ENCODE assay signal across 9 cellular contexts in the genomic region with DNA sequence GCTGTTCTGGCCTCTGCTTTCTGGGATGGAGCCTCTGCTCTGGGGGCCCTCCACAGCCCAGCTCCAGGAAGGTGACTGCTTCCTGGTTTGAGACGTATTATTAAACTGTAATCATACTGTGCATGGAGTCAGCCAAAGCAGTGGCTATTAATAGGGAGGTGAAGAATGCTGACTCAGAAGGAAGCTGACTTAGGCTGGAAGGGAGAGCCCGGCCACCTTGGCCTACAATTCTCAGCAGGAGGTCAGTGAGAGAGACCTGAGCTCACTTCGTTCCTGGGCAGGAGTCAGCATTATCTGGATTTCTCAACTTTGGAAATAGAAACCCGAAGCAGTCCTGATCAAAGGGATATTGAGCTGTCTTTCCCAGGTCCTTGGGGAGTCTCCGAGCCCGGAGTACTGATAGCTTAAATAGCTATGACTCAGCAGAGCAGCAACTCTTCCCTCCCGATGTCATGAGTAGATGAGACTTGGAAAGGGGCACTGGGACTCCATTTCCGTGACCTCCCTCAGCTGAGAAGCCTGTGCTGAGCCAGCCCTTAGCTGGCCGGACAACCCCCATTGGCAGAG.
DNase-seq lines count a peak whose midpoint lies in the region; TF ChIP-seq lines count a peak whose summit lies in the region.
"Had no signal": no experiment of that assay in that cellular context is flagged by ENCODE, and none has a peak within 500 bp of the region (broad histone marks: within the 10 kb centered on the region; RNA-seq: fewer than 3 reads in every experiment).

No MANE protein-coding gene starts in this region.

- no peak overlapping the region for H3K4me3 ChIP-seq in foreskin fibroblast (ENCODE audit: low read depth in 1 of 2, low read length in 2 of 2)

- intact Hi-C loops in posterior vena cava (cut with DNase I): no loop called here

- no peak for TF ChIP-seq CTCF in foreskin fibroblast (IDR thresholded peaks at IDR 0.05; ENCODE audit: low read depth, low read length)

- DNase-seq in EH (ENCODE audit: low read depth) (peak; percentile 76), T1000 (lab: John Stamatoyannopoulos, UW) (peak; percentile 75), foreskin fibroblast (peak; percentile 50 to 70), posterior vena cava (ENCODE audit: low spot score) (peak; percentile 81), SW480 (ENCODE audit: low spot score) (no peak), Kasumi-1 (lab: John Stamatoyannopoulos, UW) (no peak), NCI-H1436 treated with DMSO at 0.1 percent for 48 hours (lab: John Stamatoyannopoulos, UW) (no peak)
- DNase-seq in stimulated activated CD4-positive, alpha-beta T cell treated with anti-CD3 and anti-CD28 coated beads, Interleukin-12 subunit alpha, Interleukin-12 subunit beta, amount 100 ng/mL, for 4 hours: no peak
- DNase-seq: NCI-H1048 had no signal

Comparison
In these comparisons a context has a peak if more than half of its experiments do, and no peak if none do; other contexts are left out.
1. DNase-seq: peak in EH (single experiment), T1000 (single experiment), foreskin fibroblast (2 of 2) and posterior vena cava (single experiment); none in SW480 (single experiment), Kasumi-1 (0 of 2), stimulated activated CD4-positive, alpha-beta T cell treated with anti-CD3 and anti-CD28 coated beads, Interleukin-12 subunit alpha, Interleukin-12 subunit beta, amount 100 ng/mL, for 4 hours (single experiment) and NCI-H1436 treated with DMSO at 0.1 percent for 48 hours (single experiment).